In the genomic region with DNA sequence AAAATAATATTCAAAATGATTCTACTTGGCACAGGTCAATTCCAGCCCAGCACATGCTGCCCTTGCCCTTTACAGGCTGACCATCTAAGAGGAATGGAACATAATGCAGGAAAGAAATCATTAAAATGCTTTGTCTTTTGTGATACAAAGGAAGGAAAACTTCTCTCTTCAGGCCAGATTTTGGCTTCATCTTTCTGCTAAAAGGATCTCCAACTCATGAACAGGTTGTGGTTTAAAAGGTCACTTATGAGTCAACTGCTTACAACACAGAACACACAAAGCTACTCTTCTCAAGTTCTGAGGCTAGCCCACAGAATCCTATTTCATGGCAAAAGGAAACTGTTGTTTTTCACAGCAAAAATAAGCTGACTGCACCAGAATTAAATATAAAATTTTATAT, we compare ENCODE assay signal across 1 cellular context.
TF ChIP-seq lines count a peak whose summit lies in the region.

No MANE protein-coding gene starts in this region.

TF ChIP-seq in SK-N-SH, 30 proteins besides CTCF, POLR2A, EP300 and RAD21 (continued from another document):
- TF ChIP-seq, protein P1, sequence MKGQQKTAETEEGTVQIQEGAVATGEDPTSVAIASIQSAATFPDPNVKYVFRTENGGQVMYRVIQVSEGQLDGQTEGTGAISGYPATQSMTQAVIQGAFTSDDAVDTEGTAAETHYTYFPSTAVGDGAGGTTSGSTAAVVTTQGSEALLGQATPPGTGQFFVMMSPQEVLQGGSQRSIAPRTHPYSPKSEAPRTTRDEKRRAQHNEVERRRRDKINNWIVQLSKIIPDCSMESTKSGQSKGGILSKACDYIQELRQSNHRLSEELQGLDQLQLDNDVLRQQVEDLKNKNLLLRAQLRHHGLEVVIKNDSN (IDR thresholded peaks at IDR 0.05; ENCODE audit: borderline replicate concordance, low read depth): no peak
- no peak for TF ChIP-seq FOXJ3 (CRISPR knock-in tag; IDR thresholded peaks at IDR 0.05)
- TF ChIP-seq EZH2phosphoT487 (IDR thresholded peaks at IDR 0.05; ENCODE audit: borderline replicate concordance, low read depth): no peak
- peak; percentile 38; the same call in 1 of the 2 replicates for TF ChIP-seq FOSL2 (IDR thresholded peaks at IDR 0.05; ENCODE audit: borderline replicate concordance, low read depth)
- no peak for TF ChIP-seq CHD2 (IDR thresholded peaks at IDR 0.05; ENCODE audit: low read length, partially characterized antibody)
- 0 out of 2 replicates have a peak, but pooled peaks have one; percentile 14 for TF ChIP-seq JUND (IDR thresholded peaks at IDR 0.05)
- TF ChIP-seq FOXM1 (IDR thresholded peaks at IDR 0.05; ENCODE audit: low read depth): no peak
- TF ChIP-seq YY1 (IDR thresholded peaks at IDR 0.05; ENCODE audit: low read depth): no peak
- TF ChIP-seq, protein P2, sequence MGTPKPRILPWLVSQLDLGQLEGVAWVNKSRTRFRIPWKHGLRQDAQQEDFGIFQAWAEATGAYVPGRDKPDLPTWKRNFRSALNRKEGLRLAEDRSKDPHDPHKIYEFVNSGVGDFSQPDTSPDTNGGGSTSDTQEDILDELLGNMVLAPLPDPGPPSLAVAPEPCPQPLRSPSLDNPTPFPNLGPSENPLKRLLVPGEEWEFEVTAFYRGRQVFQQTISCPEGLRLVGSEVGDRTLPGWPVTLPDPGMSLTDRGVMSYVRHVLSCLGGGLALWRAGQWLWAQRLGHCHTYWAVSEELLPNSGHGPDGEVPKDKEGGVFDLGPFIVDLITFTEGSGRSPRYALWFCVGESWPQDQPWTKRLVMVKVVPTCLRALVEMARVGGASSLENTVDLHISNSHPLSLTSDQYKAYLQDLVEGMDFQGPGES (IDR thresholded peaks at IDR 0.05; ENCODE audit: low read depth, low read length): no peak
- TF ChIP-seq MXI1 (IDR thresholded peaks at IDR 0.05; ENCODE audit: low read depth, low read length): no peak
- TF ChIP-seq NRF1 (IDR thresholded peaks at IDR 0.05; ENCODE audit: low read depth, low read length): no peak
- no peak for TF ChIP-seq RCOR1 (IDR thresholded peaks at IDR 0.05; ENCODE audit: low read length)
- TF ChIP-seq, protein P3, sequence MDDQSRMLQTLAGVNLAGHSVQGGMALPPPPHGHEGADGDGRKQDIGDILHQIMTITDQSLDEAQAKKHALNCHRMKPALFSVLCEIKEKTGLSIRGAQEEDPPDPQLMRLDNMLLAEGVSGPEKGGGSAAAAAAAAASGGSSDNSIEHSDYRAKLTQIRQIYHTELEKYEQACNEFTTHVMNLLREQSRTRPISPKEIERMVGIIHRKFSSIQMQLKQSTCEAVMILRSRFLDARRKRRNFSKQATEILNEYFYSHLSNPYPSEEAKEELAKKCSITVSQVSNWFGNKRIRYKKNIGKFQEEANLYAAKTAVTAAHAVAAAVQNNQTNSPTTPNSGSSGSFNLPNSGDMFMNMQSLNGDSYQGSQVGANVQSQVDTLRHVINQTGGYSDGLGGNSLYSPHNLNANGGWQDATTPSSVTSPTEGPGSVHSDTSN (IDR thresholded peaks at IDR 0.05): no peak
- no peak for TF ChIP-seq TEAD4 (IDR thresholded peaks at IDR 0.05; ENCODE audit: borderline replicate concordance, insufficient read depth)
